Comparison of ENCODE assay signal across 23 cellular contexts in the genomic region with DNA sequence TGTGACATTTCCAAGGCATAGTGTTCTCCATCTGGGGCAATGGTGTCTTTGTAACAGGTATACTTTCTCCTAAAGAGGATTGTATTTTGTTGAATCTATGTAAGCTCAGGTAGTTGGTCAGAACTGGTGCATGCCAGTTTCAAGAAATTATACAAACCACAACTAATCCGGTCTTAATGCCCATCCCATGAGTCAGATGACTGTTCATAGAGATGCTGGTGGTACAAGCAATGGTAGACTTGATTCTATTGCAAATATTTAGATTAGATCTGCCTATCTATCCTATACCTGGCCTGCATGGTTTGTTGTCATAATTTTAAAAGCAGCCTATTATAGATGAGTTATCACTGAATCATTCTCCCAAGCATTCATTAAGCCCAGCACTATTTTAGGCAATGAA. TPM values are rescaled to one million over a fixed set of nuclear protein-coding genes. Genes with fewer than 3 reads are reported as not detected.
A peak's percentile ranks its signal among the peaks of the same experiment; 100 is the strongest.
DNase-seq lines count a peak whose midpoint lies in the region; FAIRE-seq and TF ChIP-seq lines count a peak whose summit lies in the region.
"Had no signal": no experiment of that assay in that cellular context is flagged by ENCODE, and none has a peak within 500 bp of the region (broad histone marks: within the 10 kb centered on the region; RNA-seq: fewer than 3 reads in every experiment).

No MANE protein-coding gene starts in this region.

- H3K9ac ChIP-seq in mesendoderm (ENCODE audit: low read length), result no peak overlapping the region

- no peak overlapping the region for H3K27ac ChIP-seq in mesendoderm (ENCODE audit: low read depth, low read length)
- H3K27ac ChIP-seq: C4-2B, HL-60, SJCRH30 had no signal

- no peak for TF ChIP-seq POLR2A in H54 (IDR thresholded peaks at IDR 0.05; ENCODE audit: low read depth, low read length)

- H3K4me1 ChIP-seq in mesendoderm (ENCODE audit: control insufficient read depth, low read depth, low read length), result no peaks in the 10 kb centered on the region
- H3K4me1 ChIP-seq: HAP-1 had no signal

- no peak overlapping the region for H2BK120ac ChIP-seq in mesendoderm (ENCODE audit: low read depth, low read length)

- H3K18ac ChIP-seq in mesendoderm (ENCODE audit: low read length), result no peak overlapping the region

- no peak overlapping the region for H2BK15ac ChIP-seq in mesendoderm (replicated peaks; ENCODE audit: low read depth)

- H2BK5ac ChIP-seq in mesendoderm (ENCODE audit: low read length), result no peak overlapping the region

- no peak overlapping the region for H4K5ac ChIP-seq in mesendoderm (ENCODE audit: low read length)

- H3K56ac ChIP-seq in mesendoderm (ENCODE audit: low read length), result no peak overlapping the region

- WGBS in mesendoderm (ENCODE audit: extremely low coverage, insufficient coverage, low lambda C conversion rate), result no CpG with 5 or more reads among the region's 1 CpG

- no peaks in the 10 kb centered on the region for H3K79me2 ChIP-seq in mesendoderm (ENCODE audit: control insufficient read depth, insufficient read depth, low read length)

- H3K36me3 ChIP-seq in mesendoderm (ENCODE audit: control insufficient read depth, insufficient read depth, low read length), result no peaks in the 10 kb centered on the region
- H3K36me3 ChIP-seq: HAP-1, SJCRH30 had no signal

- DNase-seq in H54 (ENCODE audit: insufficient read length, low spot score) (no peak), RCC 7860 (ENCODE audit: low spot score) (peak; percentile 10), epithelial cell of esophagus (ENCODE audit: low read depth) (peak; percentile 79), urothelium cell line (ENCODE audit: low spot score) (peak; percentile 27), HT-29 (ENCODE audit: low spot score) (no peak), mesendoderm (no peak), NCI-H748 (lab: John Stamatoyannopoulos, UW; ENCODE audit: unreplicated experiment) (no peak)
- DNase-seq: ACHN, DMS79 treated with DMSO at 0.1 percent for 48 hours, Karpas-422, NCI-H1092 treated with DMSO at 0.1 percent for 48 hours, NCI-H146, NCI-H2029 treated with DMSO at 0.1 percent for 48 hours, NCI-H510A, RPMI8226 had no signal

- H3K4me2 ChIP-seq in mesendoderm (ENCODE audit: low read length), result no peak overlapping the region

- no peak overlapping the region for H2AK5ac ChIP-seq in mesendoderm (ENCODE audit: low read length)

- FAIRE-seq in H54 (lab: Jason Lieb, UNC) (peak; percentile 67), RCC 7860 (lab: Jason Lieb, UNC) (no peak), urothelium cell line (lab: Jason Lieb, UNC) (no peak)
- FAIRE-seq: D721Med, G401.6 had no signal

- no peak overlapping the region for H3K4me3 ChIP-seq in epithelial cell of esophagus (ENCODE audit: low read length)
- H3K4me3 ChIP-seq in mesendoderm (ENCODE audit: low read length), result no peak overlapping the region
- H3K4me3 ChIP-seq: HAP-1, SJCRH30 had no signal

- no peaks in the 10 kb centered on the region for H3K27me3 ChIP-seq in mesendoderm (ENCODE audit: insufficient read depth, low read length, poor library complexity)
- H3K27me3 ChIP-seq: SJCRH30 had no signal

- H3K79me1 ChIP-seq in mesendoderm (ENCODE audit: low read length), result no peaks in the 10 kb centered on the region

- H3K23ac ChIP-seq in mesendoderm (ENCODE audit: low read length), result no peak overlapping the region

- no peak for TF ChIP-seq CTCF in epithelial cell of esophagus (IDR thresholded peaks at IDR 0.05; ENCODE audit: insufficient read depth, low read depth, low read length, missing control alignments)

- H3K4ac ChIP-seq in mesendoderm (ENCODE audit: low read depth, low read length), result no peak overlapping the region

- H4K8ac ChIP-seq in mesendoderm (ENCODE audit: low read depth, low read length), result no peak overlapping the region

RNA-seq across cellular contexts. Expression of a gene that starts 43.5 kb away (rescaled TPM):
- not detected in 2 replicates for total RNA-seq in HT-29 (2014; rRNA removed; shearing (Covaris generic))
- not detected for polyA plus RNA-seq in mesendoderm (2013, experiment 1 of 2)
- not detected for polyA plus RNA-seq in mesendoderm (2013, experiment 2 of 2)
- total RNA-seq: OCI-LY7 had no signal
- polyA plus RNA-seq: IgD-negative memory B cell had no signal

Comparison
In these comparisons a context has a peak if more than half of its experiments do, and no peak if none do; other contexts are left out.
1. DNase-seq: peak in RCC 7860 (single experiment), epithelial cell of esophagus (single experiment) and urothelium cell line (single experiment); none in H54 (single experiment), HT-29 (single experiment), mesendoderm (single experiment) and NCI-H748 (single experiment).